8 cellular contexts compared by ENCODE assay signal in the genomic region with DNA sequence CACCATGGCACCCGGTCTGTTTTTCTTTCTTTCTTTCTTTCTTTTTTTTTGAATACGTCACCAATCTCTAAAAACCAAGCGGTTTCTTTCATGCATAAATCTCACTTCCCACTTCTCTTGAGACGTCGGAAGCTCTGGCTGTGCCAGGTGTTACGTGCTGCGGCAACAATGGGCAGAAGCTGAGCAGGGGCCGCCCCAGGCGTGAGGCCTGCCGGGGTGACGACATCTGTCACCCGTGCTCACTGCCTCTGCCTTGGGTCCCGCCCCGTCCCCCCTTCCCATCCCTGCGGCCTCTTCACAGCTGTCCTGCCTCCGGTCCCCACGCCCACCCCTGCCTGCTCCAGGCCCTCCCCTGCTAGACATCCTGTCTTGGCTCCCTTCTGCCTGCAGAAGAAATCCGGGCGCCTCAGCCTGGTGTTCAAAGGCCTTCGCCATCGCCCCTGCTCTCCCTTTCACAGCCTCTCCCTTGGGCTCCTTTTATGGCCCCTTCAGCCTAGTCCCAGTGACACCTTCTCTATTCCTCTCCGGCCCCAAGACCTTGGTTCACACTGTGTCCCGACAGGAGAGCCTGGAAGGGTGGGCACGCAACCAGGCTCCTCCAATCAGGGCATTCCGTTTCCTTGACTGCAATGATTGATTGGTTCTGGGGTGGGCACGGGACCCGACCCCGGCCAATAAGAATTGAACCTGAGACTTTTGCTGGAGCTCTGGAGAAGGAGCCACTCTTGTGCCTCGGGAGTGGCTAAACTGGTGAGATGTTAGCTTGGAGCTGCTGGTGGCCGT. TPM values are rescaled to one million over a fixed set of nuclear protein-coding genes. Genes with fewer than 3 reads are reported as not detected.
DNase-seq lines count a peak whose midpoint lies in the region; ATAC-seq and TF ChIP-seq lines count a peak whose summit lies in the region.

No MANE protein-coding gene starts in this region.

- H3K9me2 ChIP-seq in OCI-LY1 (ENCODE audit: low read depth, low read length): no peaks in the 10 kb centered on the region

- no peak overlapping the region for H2AFZ ChIP-seq in OCI-LY1 (ENCODE audit: low read length)

- peak; percentile 73 for ATAC-seq in GM19023 (IDR thresholded peaks at IDR 0.05; ENCODE audit: unreplicated experiment)
- peak; percentile 63 for ATAC-seq in HG02938 (IDR thresholded peaks at IDR 0.05; ENCODE audit: unreplicated experiment)

- no peaks in the 10 kb centered on the region for H3K9me3 ChIP-seq in OCI-LY1 (ENCODE audit: low read length)
- H3K9me3 ChIP-seq in A673 (ENCODE audit: low read depth, low read length, poor library complexity, severe bottlenecking): no peaks in the 10 kb centered on the region

- no peak overlapping the region for H3K9ac ChIP-seq in OCI-LY1 (ENCODE audit: low read length)

- H3K36me3 ChIP-seq in OCI-LY1 (ENCODE audit: insufficient read depth, low read length): no peaks in the 10 kb centered on the region
- H3K36me3 ChIP-seq in A673 (ENCODE audit: insufficient read depth, low read length, poor library complexity, severe bottlenecking): no peaks in the 10 kb centered on the region

- CTCF ChIA-PET in A673 (lab: Charles Lee): no interaction called here

- POLR2A ChIA-PET in A673 (lab: Charles Lee; ENCODE audit: low non-redundant PET): no interaction called here

- H4K20me1 ChIP-seq in OCI-LY1 (ENCODE audit: insufficient read depth, low read length): no peaks in the 10 kb centered on the region

- peak overlapping the region; percentile 70 for H3K27ac ChIP-seq in OCI-LY1 (ENCODE audit: low read depth, low read length, poor library complexity, severe bottlenecking)
- no peak overlapping the region for H3K27ac ChIP-seq in A673 (ENCODE audit: low read depth, low read length, poor library complexity, severe bottlenecking)

- TF ChIP-seq CTCF in OCI-LY1 (IDR thresholded peaks at IDR 0.05; ENCODE audit: low read length) (no peak), A673 (conservative IDR thresholded peaks at IDR 0.05; ENCODE audit: low read depth, low read length) (no peak)

- intact Hi-C loops in A673 (cut with micrococcal nuclease; ENCODE audit: unreplicated experiment): loop anchor here (2.0 to 10.0 kb wide), 4 partner anchors 93 to 503 kb away; no protein-coding TSS in a partner anchor

- no TSS peak for BruUV-seq in A673 (replicated peaks; lab: Mats Ljungman, UMichigan)

- peak overlapping the region; percentile 18 for H3K4me2 ChIP-seq in OCI-LY1 (ENCODE audit: low read length)

- no peaks in the 10 kb centered on the region for H3K79me2 ChIP-seq in OCI-LY1 (ENCODE audit: insufficient read depth, low read length)

- H3K4me3 ChIP-seq in OCI-LY1 (ENCODE audit: low read depth, low read length, poor library complexity, severe bottlenecking) (no peak overlapping the region), A673 (ENCODE audit: low read depth, low read length, poor library complexity, severe bottlenecking) (no peak overlapping the region)

- H3K27me3 ChIP-seq in OCI-LY1 (ENCODE audit: insufficient read depth, low read length): peaks cover 4% of the 10 kb centered on the region; the same call in 1 of the 2 replicates
- no peaks in the 10 kb centered on the region for H3K27me3 ChIP-seq in A673 (replicated peaks; ENCODE audit: insufficient read depth, low read depth, low read length, poor library complexity)

- DNase-seq in activated naive CD4-positive, alpha-beta T cell treated with Interleukin-2 at 50 U/mL for 16 hours: peak; percentile 63
- peak; percentile 84 for DNase-seq in stimulated activated CD4-positive, alpha-beta T cell treated with anti-CD3 and anti-CD28 coated beads, Interleukin-15, amount 100 ng/mL, for 24 hours
- DNase-seq in AG08395 (ENCODE audit: low spot score) (no peak), A673 (ENCODE audit: low spot score) (no peak), Kasumi-1 (lab: John Stamatoyannopoulos, UW) (no peak)

- H3F3A ChIP-seq in OCI-LY1 (ENCODE audit: insufficient read depth, low read length): no peaks in the 10 kb centered on the region

- H3K4me1 ChIP-seq in OCI-LY1 (ENCODE audit: insufficient read depth, low read length, severe bottlenecking) (peaks cover 30% of the 10 kb centered on the region), A673 (ENCODE audit: insufficient read depth, low read length, poor library complexity, severe bottlenecking) (peaks cover under 1% of the 10 kb centered on the region)

RNA-seq across cellular contexts. Expression of a gene that starts 4.8 kb away (rescaled TPM):
- total RNA-seq in A673 (2021): 0.24 and 0.39 TPM in 2 replicates

RNA-seq across cellular contexts. Expression of a gene that starts 18.6 kb away (rescaled TPM):
- 6.1 and 8.3 TPM in 2 replicates for total RNA-seq in A673 (2021)

RNA-seq across cellular contexts. Expression of a gene that starts 52.8 kb away (rescaled TPM):
- total RNA-seq in A673 (2021): 0.17 and 0.79 TPM in 2 replicates

Comparison
In these comparisons a context has a peak if more than half of its experiments do, and no peak if none do; other contexts are left out.
1. DNase-seq: peak in activated naive CD4-positive, alpha-beta T cell treated with Interleukin-2 at 50 U/mL for 16 hours (single experiment) and stimulated activated CD4-positive, alpha-beta T cell treated with anti-CD3 and anti-CD28 coated beads, Interleukin-15, amount 100 ng/mL, for 24 hours (single experiment); none in AG08395 (single experiment), A673 (single experiment) and Kasumi-1 (0 of 2).